In genomic region chr2:1685957-1686783, GRCh38 we compare ENCODE assay signal across 14 cellular contexts. TPM values are rescaled to one million over a fixed set of nuclear protein-coding genes. Genes with fewer than 3 reads are reported as not detected.
DNase-seq lines count a peak whose midpoint lies in the region; ATAC-seq, FAIRE-seq and TF ChIP-seq lines count a peak whose summit lies in the region.
"Had no signal": no experiment of that assay in that cellular context is flagged by ENCODE, and none has a peak within 500 bp of the region (broad histone marks: within the 10 kb centered on the region; RNA-seq: fewer than 3 reads in every experiment).

No MANE protein-coding gene starts in this region.

- H3K9me3 ChIP-seq in PC-3 (ENCODE audit: low read length), result no peaks in the 10 kb centered on the region
- no peaks in the 10 kb centered on the region for H3K9me3 ChIP-seq in endothelial cell of umbilical vein (replicated peaks; ENCODE audit: control insufficient read depth, insufficient read depth, low read length)
- H3K9me3 ChIP-seq in neural progenitor cell (ENCODE audit: low read depth), result no peaks in the 10 kb centered on the region
- H3K9me3 ChIP-seq: breast epithelium had no signal

- H3K36me3 ChIP-seq in PC-3 (ENCODE audit: low read depth, low read length), result peaks cover 65% of the 10 kb centered on the region
- H3K36me3 ChIP-seq in endothelial cell of umbilical vein (ENCODE audit: control insufficient read depth in 2 of 2, extremely low read depth in 1 of 2, insufficient read depth in 2 of 2, low read length in 2 of 2), result peaks cover 0 to 14% of the 10 kb centered on the region in 2 experiments
- no peaks in the 10 kb centered on the region for H3K36me3 ChIP-seq in neural progenitor cell
- H3K36me3 ChIP-seq: breast epithelium had no signal

- H3K27me3 ChIP-seq in PC-3 (ENCODE audit: low read length) (no peaks in the 10 kb centered on the region), endothelial cell of umbilical vein (ENCODE audit: control insufficient read depth in 2 of 2, insufficient read depth in 2 of 2, low read length in 2 of 2) (no peaks in the 10 kb centered on the region), neural progenitor cell (no peaks in the 10 kb centered on the region)
- H3K27me3 ChIP-seq: breast epithelium had no signal

- dilution Hi-C loops in endothelial cell of umbilical vein (cut with MboI; ENCODE audit: extremely low pct_ligation_motif_present, low sequenced_read_pairs), result no loop called here

- 0 out of 2 replicates have a peak overlapping the region, but pooled peaks have one; percentile 3 for H3K4me3 ChIP-seq in PC-3 (ENCODE audit: low read length)
- no peak overlapping the region for H3K4me3 ChIP-seq in endothelial cell of umbilical vein (replicated peaks in 1 of 3; ENCODE audit: insufficient read depth in 1 of 3, low read depth in 1 of 3, low read length in 3 of 3)
- H3K4me3 ChIP-seq in neural progenitor cell, result no peak overlapping the region
- H3K4me3 ChIP-seq: breast epithelium, GM12878 had no signal

- peaks cover 36% of the 10 kb centered on the region for H3K4me1 ChIP-seq in PC-3 (ENCODE audit: insufficient read depth, low read length)
- peaks cover 9% of the 10 kb centered on the region for H3K4me1 ChIP-seq in endothelial cell of umbilical vein (ENCODE audit: control insufficient read depth, extremely low read depth, insufficient read depth, low read length)
- H3K4me1 ChIP-seq in neural progenitor cell, result no peaks in the 10 kb centered on the region
- H3K4me1 ChIP-seq: breast epithelium had no signal

- H3K4me3 Mint-ChIP-seq in neural progenitor cell, result peak overlapping the region; percentile 36
- H3K4me3 Mint-ChIP-seq: activated CD8-positive, alpha-beta memory T cell treated with anti-CD3 and anti-CD28 coated beads, Interleukin-2, amount 10 ng/mL, durations not matched to agents 7 days and 5 days; stimulated activated memory B cell treated with anti-CD40 and anti-IgM and Interleukin-4, amounts not matched to agents 10 μg/mL and 1 μg/mL and 100 μg/mL, for 72 hours had no signal

- FAIRE-seq in endothelial cell of umbilical vein (lab: Jason Lieb, UNC), result peak; percentile 35
- FAIRE-seq: GM12878 had no signal

- H2AFZ ChIP-seq in PC-3 (ENCODE audit: low read length) (no peak overlapping the region), endothelial cell of umbilical vein (ENCODE audit: low read depth, low read length) (no peak overlapping the region), neural progenitor cell (replicated peaks) (no peak overlapping the region)

- intact Hi-C loops in PC-3 (cut with micrococcal nuclease), result loop anchor here (1.0 to 2.0 kb wide), 2 partner anchors 44 to 57 kb away; no protein-coding TSS in a partner anchor
- intact Hi-C loops in endothelial cell of umbilical vein (cut with micrococcal nuclease), result loop anchor here (2.0 to 5.0 kb wide), 3 partner anchors 57 to 94 kb away; no protein-coding TSS in a partner anchor

- H3K4me1 Mint-ChIP-seq in neural progenitor cell, result peaks cover 38% of the 10 kb centered on the region
- H3K4me1 Mint-ChIP-seq: activated CD8-positive, alpha-beta memory T cell treated with anti-CD3 and anti-CD28 coated beads, Interleukin-2, amount 10 ng/mL, durations not matched to agents 7 days and 5 days; stimulated activated memory B cell treated with anti-CD40 and anti-IgM and Interleukin-4, amounts not matched to agents 10 μg/mL and 1 μg/mL and 100 μg/mL, for 72 hours had no signal

- BruUV-seq in PC-3 (replicated peaks; lab: Mats Ljungman, UMichigan) (no TSS peak), endothelial cell of umbilical vein (replicated peaks; lab: Mats Ljungman, UMichigan) (no TSS peak)

- H3K79me2 ChIP-seq in PC-3 (ENCODE audit: low read length), result peaks cover 25% of the 10 kb centered on the region
- no peaks in the 10 kb centered on the region for H3K79me2 ChIP-seq in endothelial cell of umbilical vein (ENCODE audit: control insufficient read depth, insufficient read depth, low read length)
- no peaks in the 10 kb centered on the region for H3K79me2 ChIP-seq in neural progenitor cell (ENCODE audit: low read depth)

- peak; percentile 51 for DNase-seq in AG20443 (ENCODE audit: low spot score)
- DNase-seq in PC-3, result peak; percentile 91
- DNase-seq in endothelial cell of umbilical vein (ENCODE audit: low read depth, low spot score), result peak; percentile 8
- DNase-seq in neural progenitor cell (ENCODE audit: low spot score), result peak; percentile 27
- no peak for DNase-seq in COR-L47 (lab: John Stamatoyannopoulos, UW)
- DNase-seq in activated naive CD4-positive, alpha-beta T cell treated with anti-CD3 and anti-CD28 coated beads, Interleukin-2, amount 50 U/mL, for 72 hours (ENCODE audit: low spot score in 2 of 2), result no peak
- DNase-seq: Kasumi-1; stimulated activated CD4-positive, alpha-beta T cell treated with anti-CD3 and anti-CD28 coated beads, Interleukin-12 subunit alpha, Interleukin-12 subunit beta, amount 100 ng/mL, for 4 hours had no signal

- peak; percentile 58 for ATAC-seq in PC-3
- ATAC-seq in HG02970 (IDR thresholded peaks at IDR 0.05; ENCODE audit: low FRiP score, unreplicated experiment), result no peak
- no peak for ATAC-seq in activated naive CD4-positive, alpha-beta T cell treated with anti-CD3 and anti-CD28 coated beads, Interleukin-2, amount 50 U/mL, for 72 hours
- ATAC-seq in GM18909 (IDR thresholded peaks at IDR 0.05; ENCODE audit: poor library complexity, unreplicated experiment), result no peak
- ATAC-seq: activated CD8-positive, alpha-beta memory T cell treated with anti-CD3 and anti-CD28 coated beads, Interleukin-2, amount 10 ng/mL, durations not matched to agents 7 days and 5 days; GM12878; stimulated activated memory B cell treated with anti-CD40 and anti-IgM and Interleukin-4, amounts not matched to agents 10 μg/mL and 1 μg/mL and 100 μg/mL, for 72 hours had no signal

- H3K9ac ChIP-seq in PC-3 (ENCODE audit: low read length) (peak overlapping the region; percentile 89), endothelial cell of umbilical vein (replicated peaks; ENCODE audit: extremely low read depth, insufficient read depth, low read length) (no peak overlapping the region), neural progenitor cell (no peak overlapping the region)

- TF ChIP-seq CTCF in PC-3 (conservative IDR thresholded peaks at IDR 0.05; ENCODE audit: low read depth, low read length) (no peak), endothelial cell of umbilical vein (IDR thresholded peaks at IDR 0.05; ENCODE audit: extremely low read depth in 1 of 2, insufficient read depth in 1 of 2, low read depth in 1 of 2, low read length in 2 of 2) (no peak), neural progenitor cell (IDR thresholded peaks at IDR 0.05) (no peak)

- H3F3A ChIP-seq in PC-3 (ENCODE audit: low read length, unreplicated experiment), result peaks cover 9% of the 10 kb centered on the region
- no peaks in the 10 kb centered on the region for H3F3A ChIP-seq in neural progenitor cell (ENCODE audit: low read depth)

- H3K27me3 Mint-ChIP-seq in neural progenitor cell (ENCODE audit: insufficient read depth, low read depth), result no peaks in the 10 kb centered on the region
- H3K27me3 Mint-ChIP-seq: activated CD8-positive, alpha-beta memory T cell treated with anti-CD3 and anti-CD28 coated beads, Interleukin-2, amount 10 ng/mL, durations not matched to agents 7 days and 5 days had no signal

- H3K9me3 Mint-ChIP-seq in neural progenitor cell, result no peaks in the 10 kb centered on the region
- H3K9me3 Mint-ChIP-seq in activated naive CD4-positive, alpha-beta T cell treated with anti-CD3 and anti-CD28 coated beads, Interleukin-2, amount 50 U/mL, for 72 hours, result no peaks in the 10 kb centered on the region
- H3K9me3 Mint-ChIP-seq: stimulated activated memory B cell treated with anti-CD40 and anti-IgM and Interleukin-4, amounts not matched to agents 10 μg/mL and 1 μg/mL and 100 μg/mL, for 72 hours had no signal

- H4K20me1 ChIP-seq in PC-3 (ENCODE audit: low read length), result no peaks in the 10 kb centered on the region
- no peaks in the 10 kb centered on the region for H4K20me1 ChIP-seq in endothelial cell of umbilical vein (replicated peaks; ENCODE audit: control insufficient read depth, extremely low read depth, insufficient read depth, low read length)
- H4K20me1 ChIP-seq in neural progenitor cell (ENCODE audit: low read depth), result peaks cover 37% of the 10 kb centered on the region

- CTCF ChIA-PET in PC-3 (lab: Charles Lee) (interaction anchor here (0.6 to 1.2 kb wide), 4 partner anchors 8 to 64 kb away, joined by 4 to 8 read pairs (median 5); no protein-coding TSS in a partner anchor), endothelial cell of umbilical vein (lab: Charles Lee) (interaction anchor here (0.7 to 3.4 kb wide), 4 partner anchors 15 to 83 kb away, joined by 3 to 19 read pairs (median 3); partner anchors contain the start of gene PXDN)

- no peak for TF ChIP-seq POLR2A in endothelial cell of umbilical vein (IDR thresholded peaks at IDR 0.05; ENCODE audit: low read depth, low read length)

- POLR2A ChIA-PET in PC-3 (lab: Charles Lee; ENCODE audit: unreplicated experiment) (interaction anchor here (0.5 to 0.8 kb wide), 3 partner anchors 22 to 44 kb away, joined by 3 to 6 read pairs (median 4); no protein-coding TSS in a partner anchor), endothelial cell of umbilical vein (lab: Charles Lee) (no interaction called here)

- H3K27ac ChIP-seq in PC-3 (ENCODE audit: low read length) (peak overlapping the region; percentile 98), endothelial cell of umbilical vein (ENCODE audit: insufficient read depth, low read depth, low read length) (peak overlapping the region; percentile 21), neural progenitor cell (no peak overlapping the region)

- peaks cover 15% of the 10 kb centered on the region for H3K36me3 Mint-ChIP-seq in neural progenitor cell
- no peaks in the 10 kb centered on the region for H3K36me3 Mint-ChIP-seq in activated naive CD4-positive, alpha-beta T cell treated with anti-CD3 and anti-CD28 coated beads, Interleukin-2, amount 50 U/mL, for 72 hours
- H3K36me3 Mint-ChIP-seq: activated CD8-positive, alpha-beta memory T cell treated with anti-CD3 and anti-CD28 coated beads, Interleukin-2, amount 10 ng/mL, durations not matched to agents 7 days and 5 days; stimulated activated memory B cell treated with anti-CD40 and anti-IgM and Interleukin-4, amounts not matched to agents 10 μg/mL and 1 μg/mL and 100 μg/mL, for 72 hours had no signal

- peak overlapping the region; percentile 81 for H3K27ac Mint-ChIP-seq in neural progenitor cell
- no peak overlapping the region for H3K27ac Mint-ChIP-seq in activated naive CD4-positive, alpha-beta T cell treated with anti-CD3 and anti-CD28 coated beads, Interleukin-2, amount 50 U/mL, for 72 hours
- H3K27ac Mint-ChIP-seq: activated CD8-positive, alpha-beta memory T cell treated with anti-CD3 and anti-CD28 coated beads, Interleukin-2, amount 10 ng/mL, durations not matched to agents 7 days and 5 days; stimulated activated memory B cell treated with anti-CD40 and anti-IgM and Interleukin-4, amounts not matched to agents 10 μg/mL and 1 μg/mL and 100 μg/mL, for 72 hours had no signal

- no peaks in the 10 kb centered on the region for H3K9me1 ChIP-seq in endothelial cell of umbilical vein (replicated peaks; ENCODE audit: control insufficient read depth, extremely low read depth, insufficient read depth, low read length)

- H3K4me2 ChIP-seq in PC-3 (ENCODE audit: low read length), result peak overlapping the region; percentile 69
- no peak overlapping the region for H3K4me2 ChIP-seq in endothelial cell of umbilical vein (ENCODE audit: insufficient read depth, low read length)
- H3K4me2 ChIP-seq in neural progenitor cell, result no peak overlapping the region

- no peaks in the 10 kb centered on the region for H3K9me2 ChIP-seq in PC-3 (replicated peaks; ENCODE audit: low read length)

RNA-seq across cellular contexts. Expression of gene PXDN, which starts 58.1 kb away (rescaled TPM):
- 125 and 155 TPM in 2 replicates for total RNA-seq in PC-3 (2014; rRNA removed)
- total RNA-seq in endothelial cell of umbilical vein, result 248 and 308 TPM in 2 replicates
- 231 and 246 TPM in 2 replicates for polyA plus RNA-seq in endothelial cell of umbilical vein
- 106 and 115 TPM in 2 replicates for polyA plus RNA-seq in endothelial cell of umbilical vein (2011; cell fraction: cytosol; rRNA removed)
- 126 and 131 TPM in 2 replicates for polyA plus RNA-seq in endothelial cell of umbilical vein (2011; cell fraction: nucleus; rRNA removed)
- 257 and 281 TPM in 2 replicates for polyA plus RNA-seq in endothelial cell of umbilical vein (2012)
- 137 and 156 TPM in 2 replicates for polyA minus RNA-seq in endothelial cell of umbilical vein
- polyA minus RNA-seq in endothelial cell of umbilical vein (2011; cell fraction: cytosol; rRNA and poly(A)+ RNA removed), result 8.0 TPM
- 89.5 and 93.8 TPM in 2 replicates for polyA minus RNA-seq in endothelial cell of umbilical vein (2011; cell fraction: nucleus; rRNA and poly(A)+ RNA removed)
- 118 and 128 TPM in 2 replicates for total RNA-seq in neural progenitor cell (ENCODE audit: low replicate concordance)
- total RNA-seq in activated naive CD4-positive, alpha-beta T cell treated with anti-CD3 and anti-CD28 coated beads, Interleukin-2, amount 50 U/mL, for 72 hours, result under 1 TPM; 0.14 to 0.32 TPM

Comparison
In these comparisons a context has a peak if more than half of its experiments do, and no peak if none do; other contexts are left out.
1. DNase-seq: peak in AG20443 (single experiment), PC-3 (single experiment), endothelial cell of umbilical vein (single experiment) and neural progenitor cell (single experiment); none in COR-L47 (single experiment) and activated naive CD4-positive, alpha-beta T cell treated with anti-CD3 and anti-CD28 coated beads, Interleukin-2, amount 50 U/mL, for 72 hours (0 of 2).
2. RNA of gene PXDN, which starts 58.1 kb away (total RNA-seq): 248 to 308 TPM in endothelial cell of umbilical vein, 125 to 155 TPM in PC-3 and 118 to 128 TPM in neural progenitor cell; 0.14 to 0.32 TPM in activated naive CD4-positive, alpha-beta T cell treated with anti-CD3 and anti-CD28 coated beads, Interleukin-2, amount 50 U/mL, for 72 hours; every median in the first group is over 10 times any median in the second.